15 cellular contexts compared by ENCODE assay signal in genomic region chr12:33708935-33709334, GRCh38.
DNase-seq lines count a peak whose midpoint lies in the region; ATAC-seq and TF ChIP-seq lines count a peak whose summit lies in the region.
"Had no signal": no experiment of that assay in that cellular context is flagged by ENCODE, and none has a peak within 500 bp of the region (broad histone marks: within the 10 kb centered on the region; RNA-seq: fewer than 3 reads in every experiment).

No MANE protein-coding gene starts in this region.

- H2AFZ ChIP-seq in PC-3 (ENCODE audit: low read length) = no peak overlapping the region
- H2AFZ ChIP-seq in neural cell (ENCODE audit: low read depth, low read length) = no peak overlapping the region

- H3K79me2 ChIP-seq in PC-3 (ENCODE audit: low read length) (no peaks in the 10 kb centered on the region), neural cell (replicated peaks; ENCODE audit: insufficient read depth, low read length) (no peaks in the 10 kb centered on the region)

- POLR2A ChIA-PET in PC-3 (lab: Charles Lee; ENCODE audit: unreplicated experiment) = no interaction called here

- no peak for ATAC-seq in PC-3
- ATAC-seq: A549; CD8-positive, alpha-beta T cell had no signal

- H3F3A ChIP-seq in PC-3 (ENCODE audit: low read length, unreplicated experiment) (no peaks in the 10 kb centered on the region), neural cell (ENCODE audit: insufficient read depth, low read length, poor library complexity, severe bottlenecking) (no peaks in the 10 kb centered on the region)

- no peaks in the 10 kb centered on the region for H3K9me3 ChIP-seq in BLaER1
- no peaks in the 10 kb centered on the region for H3K9me3 ChIP-seq in PC-3 (ENCODE audit: low read length)
- no peaks in the 10 kb centered on the region for H3K9me3 ChIP-seq in neural cell (ENCODE audit: low read length)
- H3K9me3 ChIP-seq: A549, Caco-2 had no signal

- TF ChIP-seq CTCF in PC-3 (conservative IDR thresholded peaks at IDR 0.05; ENCODE audit: low read depth, low read length) (no peak), neural cell (IDR thresholded peaks at IDR 0.05; ENCODE audit: poor library complexity, severe bottlenecking) (no peak)

- H3K27ac ChIP-seq in BLaER1 (no peak overlapping the region), PC-3 (ENCODE audit: low read length) (no peak overlapping the region), neural cell (ENCODE audit: low read length) (peak overlapping the region; percentile 52)
- H3K27ac ChIP-seq: 22Rv1, A549, C4-2B had no signal

- TF ChIP-seq EP300 in neural cell (conservative IDR thresholded peaks at IDR 0.05; ENCODE audit: poor library complexity, severe bottlenecking) = peak; percentile 94

- H3K4me3 ChIP-seq in BLaER1 (no peak overlapping the region), PC-3 (ENCODE audit: low read length) (no peak overlapping the region), neural cell (ENCODE audit: low read length) (no peak overlapping the region)
- H3K4me3 ChIP-seq: A549 had no signal

- H3K27me3 ChIP-seq in BLaER1 (no peaks in the 10 kb centered on the region), PC-3 (ENCODE audit: low read length) (no peaks in the 10 kb centered on the region), neural cell (ENCODE audit: insufficient read depth, low read depth, low read length) (no peaks in the 10 kb centered on the region)

- BruUV-seq in PC-3 (replicated peaks; lab: Mats Ljungman, UMichigan) = no TSS peak

- H3K9ac ChIP-seq in BLaER1 = no peak overlapping the region
- H3K9ac ChIP-seq in PC-3 (ENCODE audit: low read length) = no peak overlapping the region
- H3K9ac ChIP-seq in neural cell (ENCODE audit: low read length) = no peak overlapping the region

- H3K4me2 ChIP-seq in BLaER1 (peak overlapping the region; percentile 39; the same call in 1 of the 2 replicates), PC-3 (ENCODE audit: low read length) (no peak overlapping the region), neural cell (ENCODE audit: low read length) (no peak overlapping the region)
- H3K4me2 ChIP-seq: A549 had no signal

- H3K36me3 ChIP-seq in BLaER1 (no peaks in the 10 kb centered on the region), PC-3 (ENCODE audit: low read depth, low read length) (no peaks in the 10 kb centered on the region), neural cell (ENCODE audit: insufficient read depth, low read length) (no peaks in the 10 kb centered on the region)

- H3K9me2 ChIP-seq in PC-3 (replicated peaks; ENCODE audit: low read length) (no peaks in the 10 kb centered on the region), neural cell (ENCODE audit: insufficient read depth, low read length) (no peaks in the 10 kb centered on the region)

- intact Hi-C loops in PC-3 (cut with micrococcal nuclease) = no loop called here

- H4K20me1 ChIP-seq in BLaER1 (no peaks in the 10 kb centered on the region), PC-3 (ENCODE audit: low read length) (no peaks in the 10 kb centered on the region), neural cell (ENCODE audit: insufficient read depth) (no peaks in the 10 kb centered on the region)

- peak; percentile 38 for DNase-seq in PC-3
- DNase-seq in T-helper 2 cell = no peak
- DNase-seq in GOT3 (lab: John Stamatoyannopoulos, UW) = no peak
- DNase-seq: AML-193; Caco-2; Calu3; CD4-positive, alpha-beta T cell; CD8-positive, alpha-beta T cell; DMS79 treated with DMSO at 0.1 percent for 48 hours; GF-D8 had no signal

- TF ChIP-seq RAD21 in neural cell (conservative IDR thresholded peaks at IDR 0.05) = no peak

- CTCF ChIA-PET in PC-3 (lab: Charles Lee) = no interaction called here

- H3K4me1 ChIP-seq in BLaER1 = peaks cover 19% of the 10 kb centered on the region
- no peaks in the 10 kb centered on the region; the same call in 1 of the 2 replicates for H3K4me1 ChIP-seq in PC-3 (ENCODE audit: insufficient read depth, low read length)
- H3K4me1 ChIP-seq: A549, Caco-2 had no signal

TF ChIP-seq in neural cell, 6 proteins besides CTCF, POLR2A, EP300 and RAD21:
- TF ChIP-seq POLR2AphosphoS5 (IDR thresholded peaks at IDR 0.05) (peak; percentile 76), TAF1 (IDR thresholded peaks at IDR 0.05; ENCODE audit: low read depth) (no peak), REST (IDR thresholded peaks at IDR 0.05; ENCODE audit: borderline replicate concordance) (peak; percentile 30), EZH2 (IDR thresholded peaks at IDR 0.05; ENCODE audit: borderline replicate concordance, insufficient read depth, low read length, poor library complexity, severe bottlenecking) (no peak), SMC3 (conservative IDR thresholded peaks at IDR 0.05; ENCODE audit: poor library complexity) (no peak), MXI1 (conservative IDR thresholded peaks at IDR 0.05; ENCODE audit: poor library complexity, severe bottlenecking) (no peak)
TF ChIP-seq in neural cell: peak in this region for 2.
